ENCODE assay signal across 12 cellular contexts in genomic region chr3:64417816-64418215, GRCh38.
DNase-seq lines count a peak whose midpoint lies in the region; ATAC-seq and TF ChIP-seq lines count a peak whose summit lies in the region.
"Had no signal": no experiment of that assay in that cellular context is flagged by ENCODE, and none has a peak within 500 bp of the region (broad histone marks: within the 10 kb centered on the region; RNA-seq: fewer than 3 reads in every experiment).

No MANE protein-coding gene starts in this region.

- no peak overlapping the region for H3K4me3 Mint-ChIP-seq in stimulated activated effector memory CD8-positive, alpha-beta T cell treated with anti-CD3 and anti-CD28 coated beads, Interleukin-12 subunit alpha, Interleukin-12 subunit beta, amount 100 ng/mL, for 72 hours
- H3K4me3 Mint-ChIP-seq in CD4-positive, alpha-beta memory T cell = no peak overlapping the region

- no peaks in the 10 kb centered on the region for H3K9me2 ChIP-seq in PC-3 (replicated peaks; ENCODE audit: low read length)

- H3K4me1 Mint-ChIP-seq in stimulated activated effector memory CD8-positive, alpha-beta T cell treated with anti-CD3 and anti-CD28 coated beads, Interleukin-12 subunit alpha, Interleukin-12 subunit beta, amount 100 ng/mL, for 72 hours = no peaks in the 10 kb centered on the region
- no peaks in the 10 kb centered on the region for H3K4me1 Mint-ChIP-seq in CD4-positive, alpha-beta memory T cell

- no peaks in the 10 kb centered on the region for H3K79me2 ChIP-seq in PC-3 (ENCODE audit: low read length)

- intact Hi-C loops in PC-3 (cut with micrococcal nuclease) = no loop called here
- intact Hi-C loops in CD4-positive, alpha-beta memory T cell (cut with micrococcal nuclease) = no loop called here

- no peaks in the 10 kb centered on the region for H3K4me1 ChIP-seq in PC-3 (ENCODE audit: insufficient read depth, low read length)
- H3K4me1 ChIP-seq in CD4-positive, alpha-beta memory T cell (ENCODE audit: insufficient read depth, low read length) = no peaks in the 10 kb centered on the region
- H3K4me1 ChIP-seq: heart left ventricle had no signal

- no peaks in the 10 kb centered on the region for H3K9me3 ChIP-seq in PC-3 (ENCODE audit: low read length)
- H3K9me3 ChIP-seq in CD4-positive, alpha-beta memory T cell (ENCODE audit: control insufficient read depth in 1 of 2, low read length in 2 of 2) = no peaks in the 10 kb centered on the region
- H3K9me3 ChIP-seq: heart left ventricle had no signal

- H3K9me3 Mint-ChIP-seq in stimulated activated effector memory CD8-positive, alpha-beta T cell treated with anti-CD3 and anti-CD28 coated beads, Interleukin-12 subunit alpha, Interleukin-12 subunit beta, amount 100 ng/mL, for 72 hours = peaks cover 3% of the 10 kb centered on the region
- no peaks in the 10 kb centered on the region for H3K9me3 Mint-ChIP-seq in CD4-positive, alpha-beta memory T cell

- H3K36me3 Mint-ChIP-seq in stimulated activated effector memory CD8-positive, alpha-beta T cell treated with anti-CD3 and anti-CD28 coated beads, Interleukin-12 subunit alpha, Interleukin-12 subunit beta, amount 100 ng/mL, for 72 hours = no peaks in the 10 kb centered on the region
- no peaks in the 10 kb centered on the region for H3K36me3 Mint-ChIP-seq in CD4-positive, alpha-beta memory T cell

- H3K27me3 Mint-ChIP-seq in CD4-positive, alpha-beta memory T cell = peaks cover 0 to 6% of the 10 kb centered on the region in 2 donors

- H3K27me3 ChIP-seq in PC-3 (ENCODE audit: low read length) = no peaks in the 10 kb centered on the region
- H3K27me3 ChIP-seq in CD4-positive, alpha-beta memory T cell (ENCODE audit: insufficient read depth, low read length) = no peaks in the 10 kb centered on the region

- H3K27ac ChIP-seq in PC-3 (ENCODE audit: low read length) = no peak overlapping the region
- no peak overlapping the region for H3K27ac ChIP-seq in CD4-positive, alpha-beta memory T cell (ENCODE audit: low read depth, low read length)
- H3K27ac ChIP-seq: heart left ventricle, SK-N-MC had no signal

- no peak overlapping the region for H3K9ac ChIP-seq in PC-3 (ENCODE audit: low read length)

- POLR2A ChIA-PET in PC-3 (lab: Charles Lee; ENCODE audit: unreplicated experiment) = no interaction called here
- POLR2A ChIA-PET in CD4-positive, alpha-beta memory T cell (lab: Charles Lee; ENCODE audit: partially characterized antibody) = no interaction called here

- peak; percentile 78 for DNase-seq in NK-92 treated with Interleukin-12 subunit alpha and Interleukin-12 subunit beta, amount 100 ng/mL, for 24 hours (lab: John Stamatoyannopoulos, UW)
- DNase-seq in NK-92 (lab: John Stamatoyannopoulos, UW; ENCODE audit: unreplicated experiment) = no peak
- peak; percentile 1 for DNase-seq in RKO (ENCODE audit: low spot score)
- peak; percentile 47 for DNase-seq in foreskin melanocyte
- DNase-seq in PC-3 = no peak
- no peak for DNase-seq in stimulated activated effector memory CD8-positive, alpha-beta T cell treated with anti-CD3 and anti-CD28 coated beads, Interleukin-12 subunit alpha, Interleukin-12 subunit beta, amount 100 ng/mL, for 72 hours (ENCODE audit: low spot score in 2 of 2)
- DNase-seq in CD4-positive, alpha-beta memory T cell = no peak
- DNase-seq: 8988T; activated CD8-positive, alpha-beta memory T cell treated with anti-CD3 and anti-CD28 coated beads for 24 hours; heart left ventricle had no signal

- ATAC-seq in PC-3 (no peak), GM18502 (IDR thresholded peaks at IDR 0.05; ENCODE audit: poor library complexity, unreplicated experiment) (no peak)
- ATAC-seq in stimulated activated effector memory CD8-positive, alpha-beta T cell treated with anti-CD3 and anti-CD28 coated beads, Interleukin-12 subunit alpha, Interleukin-12 subunit beta, amount 100 ng/mL, for 72 hours = no peak
- ATAC-seq: heart left ventricle had no signal

- no peak overlapping the region for H3K4me3 ChIP-seq in PC-3 (ENCODE audit: low read length)
- no peak overlapping the region for H3K4me3 ChIP-seq in CD4-positive, alpha-beta memory T cell (ENCODE audit: low read length in 2 of 2)
- H3K4me3 ChIP-seq: heart left ventricle, SK-N-MC had no signal

- CTCF ChIA-PET in PC-3 (lab: Charles Lee) = no interaction called here
- CTCF ChIA-PET in CD4-positive, alpha-beta memory T cell (lab: Charles Lee; ENCODE audit: partially characterized antibody) = no interaction called here

- TF ChIP-seq CTCF in PC-3 (conservative IDR thresholded peaks at IDR 0.05; ENCODE audit: low read depth, low read length) = no peak

- no peak overlapping the region for H3K4me2 ChIP-seq in PC-3 (ENCODE audit: low read length)

- no TSS peak for BruUV-seq in PC-3 (replicated peaks; lab: Mats Ljungman, UMichigan)

- H4K20me1 ChIP-seq in PC-3 (ENCODE audit: low read length) = no peaks in the 10 kb centered on the region

- no peaks in the 10 kb centered on the region for H3K36me3 ChIP-seq in PC-3 (ENCODE audit: low read depth, low read length)
- H3K36me3 ChIP-seq in CD4-positive, alpha-beta memory T cell (ENCODE audit: insufficient read depth, low read length) = no peaks in the 10 kb centered on the region
- H3K36me3 ChIP-seq: heart left ventricle had no signal

- H2AFZ ChIP-seq in PC-3 (ENCODE audit: low read length) = no peak overlapping the region

- H3K27ac Mint-ChIP-seq in stimulated activated effector memory CD8-positive, alpha-beta T cell treated with anti-CD3 and anti-CD28 coated beads, Interleukin-12 subunit alpha, Interleukin-12 subunit beta, amount 100 ng/mL, for 72 hours = no peak overlapping the region
- H3K27ac Mint-ChIP-seq in CD4-positive, alpha-beta memory T cell = no peak overlapping the region

- H3F3A ChIP-seq in PC-3 (ENCODE audit: low read length, unreplicated experiment) = no peaks in the 10 kb centered on the region

Comparison
In these comparisons a context has a peak if more than half of its experiments do, and no peak if none do; other contexts are left out.
1. DNase-seq: peak in NK-92 treated with Interleukin-12 subunit alpha and Interleukin-12 subunit beta, amount 100 ng/mL, for 24 hours (single experiment), RKO (single experiment) and foreskin melanocyte (single experiment); none in NK-92 (single experiment), PC-3 (single experiment), stimulated activated effector memory CD8-positive, alpha-beta T cell treated with anti-CD3 and anti-CD28 coated beads, Interleukin-12 subunit alpha, Interleukin-12 subunit beta, amount 100 ng/mL, for 72 hours (0 of 2) and CD4-positive, alpha-beta memory T cell (0 of 5).